16 cellular contexts compared by ENCODE assay signal in genomic region chr22:20137113-20137512, GRCh38. TPM values are rescaled to one million over a fixed set of nuclear protein-coding genes. Genes with fewer than 3 reads are reported as not detected.
DNase-seq lines count a peak whose midpoint lies in the region; ATAC-seq and TF ChIP-seq lines count a peak whose summit lies in the region.
"Had no signal": no experiment of that assay in that cellular context is flagged by ENCODE, and none has a peak within 500 bp of the region (broad histone marks: within the 10 kb centered on the region; RNA-seq: fewer than 3 reads in every experiment).

No MANE protein-coding gene starts in this region.

- H2BK12ac ChIP-seq in neuronal stem cell (ENCODE audit: low read length), result no peak overlapping the region

- H3K4me1 Mint-ChIP-seq in Calu3 (ENCODE audit: low read depth, unreplicated experiment), result peaks cover 7% of the 10 kb centered on the region

- peaks cover 25% of the 10 kb centered on the region for H3K36me3 Mint-ChIP-seq in Calu3 (ENCODE audit: insufficient read depth, unreplicated experiment)

- WGBS in heart right ventricle, 2 donors, result 71% methylated on average over 13 of the region's 13 CpGs
- WGBS in neuronal stem cell (ENCODE audit: extremely low coverage in 2 of 2, insufficient read length in 2 of 2, insufficient replicate concordance in 1 of 2), 2 donors, result no CpG with 5 or more reads among the region's 13 CpGs
- WGBS in tibial nerve, 2 donors, result 78 to 82% methylated on average over 7 to 10 of the region's 13 CpGs
- WGBS in mammary epithelial cell (ENCODE audit: low coverage, missing lambda C conversion rate), result 96% methylated on average over 8 of the region's 13 CpGs

- peaks cover 0 to 21% (median 6%) of the 10 kb centered on the region in 9 donors for H3K36me3 ChIP-seq in heart right ventricle
- peaks cover 7 to 19% of the 10 kb centered on the region in 2 donors for H3K36me3 ChIP-seq in ascending aorta
- peaks cover 6 to 10% of the 10 kb centered on the region in 2 donors for H3K36me3 ChIP-seq in neuronal stem cell (replicated peaks in 1 of 2; ENCODE audit: control insufficient read depth in 2 of 2, insufficient read depth in 2 of 2, low read length in 2 of 2)
- H3K36me3 ChIP-seq in tibial nerve, result peaks cover 0 to 33% (median 0%) of the 10 kb centered on the region in 3 donors
- no peaks in the 10 kb centered on the region for H3K36me3 ChIP-seq in mammary epithelial cell (ENCODE audit: insufficient read depth, low read length)

- H3K79me2 ChIP-seq in mammary epithelial cell (ENCODE audit: insufficient read depth, low read length), result peaks cover 90% of the 10 kb centered on the region

- H2BK15ac ChIP-seq in neuronal stem cell (ENCODE audit: low read length), result no peak overlapping the region

- no peak for TF ChIP-seq POLR2A in tibial nerve (IDR thresholded peaks at IDR 0.05)

- dilution Hi-C loops in mammary epithelial cell (cut with HindIII; ENCODE audit: low sequenced_read_pairs), result no loop called here

- CTCF ChIA-PET in Calu3 (lab: Charles Lee), result interaction anchor here (0.6 kb wide), 1 partner anchor 1432 kb away, joined by 4 read pairs; no protein-coding TSS in a partner anchor
- CTCF ChIA-PET in mammary epithelial cell (lab: Charles Lee; ENCODE audit: low non-redundant PET), result no interaction called here

- peaks cover 57 to 70% (median 66%) of the 10 kb centered on the region in 9 donors for H3K4me1 ChIP-seq in heart right ventricle
- H3K4me1 ChIP-seq in ascending aorta, result peaks cover 37 to 62% of the 10 kb centered on the region in 2 donors
- H3K4me1 ChIP-seq in neuronal stem cell (ENCODE audit: control insufficient read depth in 2 of 2, insufficient read depth in 1 of 2, low read depth in 1 of 2, low read length in 2 of 2), result peaks cover 7 to 15% of the 10 kb centered on the region in 2 donors
- peaks cover 0 to 82% (median 56%) of the 10 kb centered on the region in 4 donors for H3K4me1 ChIP-seq in tibial nerve
- H3K4me1 ChIP-seq in mammary epithelial cell (ENCODE audit: insufficient read depth, low read length), result peaks cover 40% of the 10 kb centered on the region

- intact Hi-C loops in heart right ventricle (cut with DNase I), result loop anchor here in 1 of 10 donors (10.0 kb wide), 1 partner anchor 172 kb away; no protein-coding TSS in a partner anchor
- intact Hi-C loops in cardiac septum (cut with DNase I), result no loop called here
- intact Hi-C loops in ascending aorta (cut with DNase I), result loop anchor here (10.0 kb wide), 2 partner anchors 368 to 718 kb away; partner anchors contain the start of genes MED15, PI4KA and SNAP29
- intact Hi-C loops in Calu3 (cut with micrococcal nuclease; ENCODE audit: unreplicated experiment), result no loop called here
- intact Hi-C loops in mammary epithelial cell (cut with micrococcal nuclease), result no loop called here

- no peak overlapping the region for H2BK120ac ChIP-seq in neuronal stem cell (ENCODE audit: low read depth, low read length)

- H3K9me3 ChIP-seq in heart right ventricle (no peaks in the 10 kb centered on the region), ascending aorta (no peaks in the 10 kb centered on the region), neuronal stem cell (replicated peaks in 1 of 2; ENCODE audit: control insufficient read depth in 2 of 2, insufficient read depth in 1 of 2, low read depth in 1 of 2, low read length in 2 of 2) (peaks cover 0 to 2% of the 10 kb centered on the region in 2 donors), tibial nerve (no peaks in the 10 kb centered on the region), mammary epithelial cell (replicated peaks; ENCODE audit: insufficient read depth, low read length) (no peaks in the 10 kb centered on the region)
- H3K9me3 ChIP-seq: Peyer's patch had no signal

- no peaks in the 10 kb centered on the region for H3K9me3 Mint-ChIP-seq in Calu3 (ENCODE audit: low read depth, unreplicated experiment)
- H3K9me3 Mint-ChIP-seq: H9 had no signal

- no peak overlapping the region for H4K8ac ChIP-seq in neuronal stem cell (ENCODE audit: low read depth, low read length)

- H3K27me3 ChIP-seq in heart right ventricle (no peaks in the 10 kb centered on the region), ascending aorta (no peaks in the 10 kb centered on the region), neuronal stem cell (ENCODE audit: control insufficient read depth in 3 of 3, insufficient read depth in 3 of 3, low read depth in 1 of 3, low read length in 3 of 3) (no peaks in the 10 kb centered on the region), tibial nerve (no peaks in the 10 kb centered on the region), mammary epithelial cell (ENCODE audit: insufficient read depth, low read length) (no peaks in the 10 kb centered on the region)
- H3K27me3 ChIP-seq: Peyer's patch had no signal

- TF ChIP-seq EP300 in tibial nerve (IDR thresholded peaks at IDR 0.05), result no peak

- no peak overlapping the region for H3K4me3 Mint-ChIP-seq in Calu3 (ENCODE audit: low read depth, unreplicated experiment)
- H3K4me3 Mint-ChIP-seq: H9 had no signal

- no peak overlapping the region for H3K4ac ChIP-seq in neuronal stem cell (ENCODE audit: low read length)

- H3K4me2 ChIP-seq in neuronal stem cell (ENCODE audit: insufficient read depth, low read length, poor library complexity, severe bottlenecking), result no peak overlapping the region
- no peak overlapping the region for H3K4me2 ChIP-seq in mammary epithelial cell (ENCODE audit: insufficient read depth, low read depth, low read length)

- no peak overlapping the region for H2BK5ac ChIP-seq in neuronal stem cell (ENCODE audit: low read length)

- peak in 2 of 8 donors; percentile 0 to 2 for ATAC-seq in heart right ventricle

- H3K9ac ChIP-seq in neuronal stem cell (ENCODE audit: low read depth, low read length, poor library complexity) (no peak overlapping the region), mammary epithelial cell (ENCODE audit: insufficient read depth, low read length) (no peak overlapping the region)

- no peak overlapping the region for H4K91ac ChIP-seq in neuronal stem cell (ENCODE audit: low read depth, low read length, poor library complexity)

- peak overlapping the region; percentile 65 for H3K23ac ChIP-seq in neuronal stem cell (ENCODE audit: low read depth, low read length, poor library complexity)

- in situ Hi-C loops in ACHN (cut with HindIII; ENCODE audit: low pct_ligation_motif_present, low pct_unique_long_range_greater_than_20kb, low sequenced_read_pairs), result no loop called here
- in situ Hi-C loops in mammary epithelial cell (cut with MboI; ENCODE audit: low sequenced_read_pairs in 2 of 2), result no loop called here

- peak overlapping the region; percentile 21 for H3K14ac ChIP-seq in neuronal stem cell (ENCODE audit: low read length)

- no peak overlapping the region for H3K18ac ChIP-seq in neuronal stem cell (ENCODE audit: low read length)

- H2AK5ac ChIP-seq in neuronal stem cell (ENCODE audit: low read depth, low read length), result no peak overlapping the region

- H3K4me3 ChIP-seq in heart right ventricle (no peak overlapping the region), ascending aorta (peak overlapping the region in 1 of 2 donors; percentile 39), neuronal stem cell (ENCODE audit: low read length in 2 of 2) (no peak overlapping the region), tibial nerve (no peak overlapping the region), mammary epithelial cell (replicated peaks in 1 of 3; ENCODE audit: insufficient read depth in 1 of 3, low read depth in 2 of 3, low read length in 3 of 3) (no peak overlapping the region)
- H3K4me3 ChIP-seq: GM12878, Peyer's patch had no signal

- no peak overlapping the region for H3K27ac Mint-ChIP-seq in Calu3 (ENCODE audit: unreplicated experiment)
- H3K27ac Mint-ChIP-seq: H9 had no signal

- H3K79me1 ChIP-seq in neuronal stem cell (ENCODE audit: low read depth, low read length), result peaks cover 32% of the 10 kb centered on the region

- no TSS peak for BruUV-seq in Calu3 (replicated peaks; lab: Mats Ljungman, UMichigan)
- BruUV-seq in mammary epithelial cell (replicated peaks; lab: Mats Ljungman, UMichigan), result no TSS peak

- H3K27me3 Mint-ChIP-seq in Calu3 (ENCODE audit: unreplicated experiment), result no peaks in the 10 kb centered on the region

- no peak overlapping the region for H2AFZ ChIP-seq in neuronal stem cell (ENCODE audit: low read length)
- H2AFZ ChIP-seq in mammary epithelial cell (ENCODE audit: low read depth, low read length), result no peak overlapping the region

- H4K20me1 ChIP-seq in mammary epithelial cell (ENCODE audit: insufficient read depth, low read length), result no peaks in the 10 kb centered on the region

- DNase-seq in heart right ventricle (no peak), cardiac septum (ENCODE audit: low spot score) (no peak), ascending aorta (ENCODE audit: low spot score in 2 of 2) (no peak), neuronal stem cell (ENCODE audit: low spot score) (no peak), tibial nerve (ENCODE audit: low spot score in 2 of 2) (no peak), ACHN (no peak), Calu3 (no peak), mammary epithelial cell (no peak)
- DNase-seq: H9, NCI-H1417 treated with DMSO at 0.1 percent for 48 hours, NCI-H2029, NCI-H2171 treated with DMSO at 0.1 percent for 48 hours, Peyer's patch had no signal

- H3K27ac ChIP-seq in heart right ventricle (peak overlapping the region in 9 of 10 donors; percentile 7 to 79 (median 73)), ascending aorta (peak overlapping the region; percentile 31 to 53), neuronal stem cell (replicated peaks; ENCODE audit: low read length) (no peak overlapping the region), tibial nerve (peak overlapping the region; percentile 46 to 94 (median 69)), mammary epithelial cell (ENCODE audit: insufficient read depth, low read depth, low read length) (no peak overlapping the region)
- H3K27ac ChIP-seq: Peyer's patch had no signal

- TF ChIP-seq CTCF in heart right ventricle (IDR thresholded peaks at IDR 0.05) (no peak), ascending aorta (IDR thresholded peaks at IDR 0.05) (no peak), tibial nerve (IDR thresholded peaks at IDR 0.05) (no peak), Calu3 (IDR thresholded peaks at IDR 0.05; ENCODE audit: unreplicated experiment) (no peak), mammary epithelial cell (conservative IDR thresholded peaks at IDR 0.05 in 1 of 2, IDR thresholded peaks at IDR 0.05 in 1 of 2; ENCODE audit: extremely low read depth in 1 of 2, insufficient read depth in 1 of 2, low read depth in 1 of 2, low read length in 2 of 2) (no peak)

RNA-seq across cellular contexts. Expression of gene ZDHHC8, which starts 5.5 kb away (rescaled TPM):
- 10 to 100 TPM; 32.5 to 51.7 (median 37.5) TPM for total RNA-seq in heart right ventricle
- 10 to 100 TPM; 23.2 to 39.4 TPM for polyA plus RNA-seq in heart right ventricle
- total RNA-seq in cardiac septum, result 43.4 TPM
- 35.5 TPM for total RNA-seq in ascending aorta
- 44.3 TPM for polyA plus RNA-seq in neuronal stem cell (2013, experiment 1 of 2)
- polyA plus RNA-seq in neuronal stem cell (2013, experiment 2 of 2), result 42.8 TPM
- total RNA-seq in tibial nerve, result 10 to 100 TPM; 40.6 to 53.7 (median 47.4) TPM
- total RNA-seq in Calu3 (2022), result 78.4 and 87.2 TPM in 2 replicates
- total RNA-seq in mammary epithelial cell, result 10 to 100 TPM; 10.7 to 79.4 TPM
- polyA plus RNA-seq in mammary epithelial cell, result 37.7 TPM
- 9.9 TPM for polyA minus RNA-seq in mammary epithelial cell

RNA-seq across cellular contexts. Expression of gene CCDC188, which starts 13.7 kb away (rescaled TPM):
- total RNA-seq in heart right ventricle (1 to 10 TPM in 1 of 10 donors, under 1 TPM in 6, not detected in 3; 0.15 to 1.1 (median 0.50) TPM), cardiac septum (0.67 TPM), ascending aorta (not detected), tibial nerve (10 to 100 TPM in 1 of 4 donors, 1 to 10 TPM in 3; 1.5 to 12.4 (median 6.6) TPM), Calu3 (2022) (not detected in 2 replicates), mammary epithelial cell (1 to 10 TPM in 1 of 2 donors, under 1 TPM in 1; 0.17 to 2.8 TPM)
- polyA plus RNA-seq in heart right ventricle (1 to 10 TPM in 1 of 2 donors, under 1 TPM in 1; 0.51 to 2.3 TPM), mammary epithelial cell (0.29 TPM)
- not detected for polyA plus RNA-seq in neuronal stem cell (2013, experiment 1 of 2)
- not detected for polyA plus RNA-seq in neuronal stem cell (2013, experiment 2 of 2)
- not detected for polyA minus RNA-seq in mammary epithelial cell
- total RNA-seq: G401, GM12878, H9, NCI-H460 had no signal
- polyA plus RNA-seq: GM12878 had no signal

RNA-seq across cellular contexts. Expression of gene TRMT2A, which starts 20.1 kb away (rescaled TPM):
- total RNA-seq in heart right ventricle (10 to 100 TPM; 18.4 to 29.6 (median 25.8) TPM), cardiac septum (24.0 TPM), ascending aorta (161 TPM), tibial nerve (100 to 1,000 TPM in 1 of 4 donors, 10 to 100 TPM in 3; 39.0 to 139 (median 55.9) TPM), Calu3 (2022) (63.0 and 71.9 TPM in 2 replicates), mammary epithelial cell (10 to 100 TPM; 30.3 to 42.6 TPM)
- polyA plus RNA-seq in heart right ventricle (10 to 100 TPM; 24.6 to 58.2 TPM), mammary epithelial cell (24.7 TPM)
- polyA plus RNA-seq in neuronal stem cell (2013, experiment 1 of 2), result 21.2 TPM
- 21.9 TPM for polyA plus RNA-seq in neuronal stem cell (2013, experiment 2 of 2)
- 44.9 TPM for polyA minus RNA-seq in mammary epithelial cell

RNA-seq across cellular contexts. Expression of gene RANBP1, which starts 21.2 kb away (rescaled TPM):
- total RNA-seq in heart right ventricle, result 10 to 100 TPM; 31.8 to 55.8 (median 38.1) TPM
- 10 to 100 TPM; 39.4 to 71.7 TPM for polyA plus RNA-seq in heart right ventricle
- total RNA-seq in cardiac septum, result 45.9 TPM
- total RNA-seq in ascending aorta, result 302 TPM
- 496 TPM for polyA plus RNA-seq in neuronal stem cell (2013, experiment 1 of 2)
- polyA plus RNA-seq in neuronal stem cell (2013, experiment 2 of 2), result 494 TPM
- total RNA-seq in tibial nerve, result 100 to 1,000 TPM; 135 to 238 (median 176) TPM
- 205 and 208 TPM in 2 replicates for total RNA-seq in Calu3 (2022)
- 100 to 1,000 TPM in 1 of 2 donors, 10 to 100 TPM in 1; 80.2 to 211 TPM for total RNA-seq in mammary epithelial cell
- polyA plus RNA-seq in mammary epithelial cell, result 320 TPM
- 116 TPM for polyA minus RNA-seq in mammary epithelial cell

RNA-seq across cellular contexts. Expression of gene DGCR8, which starts 57.1 kb away (rescaled TPM):
- total RNA-seq in heart right ventricle, result 10 to 100 TPM; 11.4 to 20.0 (median 14.0) TPM
- 10 to 100 TPM in 1 of 2 donors, 1 to 10 TPM in 1; 8.3 to 26.3 TPM for polyA plus RNA-seq in heart right ventricle
- 19.1 TPM for total RNA-seq in cardiac septum
- 18.0 TPM for total RNA-seq in ascending aorta
- polyA plus RNA-seq in neuronal stem cell (2013, experiment 1 of 2), result 16.3 TPM
- 16.3 TPM for polyA plus RNA-seq in neuronal stem cell (2013, experiment 2 of 2)
- 10 to 100 TPM; 23.0 to 35.1 (median 26.0) TPM for total RNA-seq in tibial nerve
- total RNA-seq in Calu3 (2022), result 53.1 and 54.7 TPM in 2 replicates
- 10 to 100 TPM; 23.0 to 40.4 TPM for total RNA-seq in mammary epithelial cell
- 20.0 TPM for polyA plus RNA-seq in mammary epithelial cell
- polyA minus RNA-seq in mammary epithelial cell, result 51.5 TPM

Comparison
In these comparisons a context has a peak if more than half of its experiments do, and no peak if none do; other contexts are left out.
1. H3K27ac ChIP-seq: peak in heart right ventricle (9 of 10), ascending aorta (2 of 2) and tibial nerve (4 of 4); none in neuronal stem cell (single experiment) and mammary epithelial cell (single experiment).